In genomic region chr1:96723372-96723771, GRCh38 we compare ENCODE assay signal across 10 cellular contexts. TPM values are rescaled to one million over a fixed set of nuclear protein-coding genes. Genes with fewer than 3 reads are reported as not detected.
DNase-seq lines count a peak whose midpoint lies in the region; ATAC-seq, FAIRE-seq and TF ChIP-seq lines count a peak whose summit lies in the region.
"Had no signal": no experiment of that assay in that cellular context is flagged by ENCODE, and none has a peak within 500 bp of the region (broad histone marks: within the 10 kb centered on the region; RNA-seq: fewer than 3 reads in every experiment).

No MANE protein-coding gene starts in this region.

- POLR2A ChIA-PET in A549 (lab: Yijun Ruan, JAX) = no interaction called here
- POLR2A ChIA-PET in MCF 10A (lab: Yijun Ruan, JAX) = interaction anchor here (0.7 to 1.8 kb wide), 5 partner anchors 12 to 1197 kb away, joined by 3 to 8 read pairs (median 4); no protein-coding TSS in a partner anchor

- TF ChIP-seq POLR2A in A549 (IDR thresholded peaks at IDR 0.05; ENCODE audit: low read length) = no peak

- no peaks in the 10 kb centered on the region for H3K9me3 Mint-ChIP-seq in MCF 10A (ENCODE audit: unreplicated experiment)

- BruUV-seq in MCF 10A (replicated peaks; lab: Mats Ljungman, UMichigan) = no TSS peak

- ATAC-seq in A549 = no peak
- no peak for ATAC-seq in HG03432 (IDR thresholded peaks at IDR 0.05; ENCODE audit: unreplicated experiment)

- TF ChIP-seq CTCF in A549 (IDR thresholded peaks at IDR 0.05) (no peak), MCF 10A (IDR thresholded peaks at IDR 0.05; ENCODE audit: unreplicated experiment) (no peak)

- peak overlapping the region; percentile 95 for H3K4me2 ChIP-seq in A549

- H3K4me3 ChIP-seq in A549 = peak overlapping the region; percentile 98; the same call in 2 of the 3 replicates
- H3K4me3 ChIP-seq in HUES48 (ENCODE audit: low read depth, low read length) = peak overlapping the region; percentile 98
- peak overlapping the region; percentile 79 to 81 for H3K4me3 ChIP-seq in mucosa of rectum (ENCODE audit: low read length in 2 of 2)

- no peak for FAIRE-seq in A549 (lab: Jason Lieb, UNC)
- FAIRE-seq: endometrium had no signal

- CTCF ChIA-PET in A549 (lab: Yijun Ruan, JAX) (no interaction called here), MCF 10A (lab: Yijun Ruan, JAX) (interaction anchor here (0.6 kb wide), 1 partner anchor 32 kb away, joined by 3 read pairs; no protein-coding TSS in a partner anchor)

- DNase-seq in A549 (ENCODE audit: low read depth in 1 of 2, low spot score in 1 of 2) = no peak
- peak; percentile 2 for DNase-seq in MCF 10A (ENCODE audit: unreplicated experiment)
- no peak for DNase-seq in GM19238 (ENCODE audit: insufficient read length, low spot score)
- DNase-seq in NCI-H345 (lab: John Stamatoyannopoulos, UW) = no peak
- no peak for DNase-seq in NCI-H1092 treated with DMSO at 0.1 percent for 48 hours (lab: John Stamatoyannopoulos, UW)
- DNase-seq: NCI-H446 had no signal

- 87% methylated on average over 4 of the region's 4 CpGs for WGBS in A549 (ENCODE audit: missing lambda C conversion rate)

- peaks cover 49% of the 10 kb centered on the region for H3K36me3 ChIP-seq in HUES48 (ENCODE audit: control insufficient read depth, insufficient read depth, low read length)
- H3K36me3 ChIP-seq in mucosa of rectum (ENCODE audit: control insufficient read depth in 2 of 2, insufficient read depth in 2 of 2, low read length in 2 of 2) = peaks cover 0 to 3% of the 10 kb centered on the region in 2 donors

- intact Hi-C loops in MCF 10A (cut with micrococcal nuclease) = loop anchor here (2.0 to 5.0 kb wide), 2 partner anchors 163 to 361 kb away; no protein-coding TSS in a partner anchor

- H3K9ac ChIP-seq in HUES48 (ENCODE audit: low read depth, low read length) (peak overlapping the region; percentile 99; the same call in 1 of the 2 replicates), mucosa of rectum (ENCODE audit: low read depth in 1 of 2, low read length in 2 of 2) (no peak overlapping the region)

- H3K27me3 ChIP-seq in HUES48 (ENCODE audit: control insufficient read depth, insufficient read depth, low read length) (no peaks in the 10 kb centered on the region), mucosa of rectum (ENCODE audit: control insufficient read depth in 2 of 2, insufficient read depth in 2 of 2, low read length in 2 of 2) (no peaks in the 10 kb centered on the region)

- H3K27ac ChIP-seq in A549 = no peak overlapping the region
- no peak overlapping the region for H3K27ac ChIP-seq in HUES48 (ENCODE audit: low read depth, low read length)
- H3K27ac ChIP-seq in mucosa of rectum (ENCODE audit: low read depth in 2 of 2, low read length in 2 of 2) = no peak overlapping the region

- H3K9me3 ChIP-seq in A549 = no peaks in the 10 kb centered on the region
- H3K9me3 ChIP-seq in HUES48 (ENCODE audit: control insufficient read depth, insufficient read depth, low read length) = no peaks in the 10 kb centered on the region
- H3K9me3 ChIP-seq in mucosa of rectum (ENCODE audit: control insufficient read depth in 2 of 2, low read length in 2 of 2) = no peaks in the 10 kb centered on the region

- H3K27me3 Mint-ChIP-seq in MCF 10A (ENCODE audit: insufficient read depth, unreplicated experiment) = no peaks in the 10 kb centered on the region

- H3K4me3 Mint-ChIP-seq in MCF 10A (ENCODE audit: unreplicated experiment) = peak overlapping the region; percentile 89

- H3K4me1 ChIP-seq in A549 (peaks cover 6% of the 10 kb centered on the region; the same call in 2 of the 3 replicates), HUES48 (ENCODE audit: control insufficient read depth, insufficient read depth, low read length) (peaks cover 23% of the 10 kb centered on the region), mucosa of rectum (ENCODE audit: control insufficient read depth in 2 of 2, insufficient read depth in 2 of 2, low read length in 2 of 2) (peaks cover 4 to 10% of the 10 kb centered on the region in 2 donors)

- H3K4me1 Mint-ChIP-seq in MCF 10A (ENCODE audit: insufficient read depth, unreplicated experiment) = peaks cover 20% of the 10 kb centered on the region

- no peak for TF ChIP-seq EP300 in A549 (IDR thresholded peaks at IDR 0.05)

- H3K27ac Mint-ChIP-seq in MCF 10A (ENCODE audit: low read depth, unreplicated experiment) = peak overlapping the region; percentile 97

- H3K36me3 Mint-ChIP-seq in MCF 10A (ENCODE audit: insufficient read depth, unreplicated experiment) = peaks cover 45% of the 10 kb centered on the region

- TF ChIP-seq RAD21 in A549 (conservative IDR thresholded peaks at IDR 0.05 in 1 of 2, IDR thresholded peaks at IDR 0.05 in 1 of 2) = no peak

TF ChIP-seq in A549, 52 proteins besides CTCF, POLR2A, EP300 and RAD21 (continues in another document):
- no peak for TF ChIP-seq ZC3H11A (IDR thresholded peaks at IDR 0.05)
- no peak for TF ChIP-seq TP53 (CRISPR knock-in tag; IDR thresholded peaks at IDR 0.05)
- no peak for TF ChIP-seq ZSCAN20 (CRISPR knock-in tag; IDR thresholded peaks at IDR 0.05)
- no peak for TF ChIP-seq REST (IDR thresholded peaks at IDR 0.05)
- TF ChIP-seq HOXB13 (CRISPR knock-in tag; IDR thresholded peaks at IDR 0.05; ENCODE audit: low read depth) = no peak
- TF ChIP-seq SREBF2 (IDR thresholded peaks at IDR 0.05) = no peak
- no peak for TF ChIP-seq EHMT2 (IDR thresholded peaks at IDR 0.05; ENCODE audit: low read depth)
- TF ChIP-seq CBX2 (IDR thresholded peaks at IDR 0.05; ENCODE audit: borderline replicate concordance, low read depth) = no peak
- TF ChIP-seq KDM1A (IDR thresholded peaks at IDR 0.05; ENCODE audit: low read depth) = no peak
- no peak for TF ChIP-seq BCL3 (IDR thresholded peaks at IDR 0.05)
- no peak for TF ChIP-seq RCOR1 (IDR thresholded peaks at IDR 0.05; ENCODE audit: low read depth, low read length)
- TF ChIP-seq HMGXB4 (CRISPR knock-in tag; IDR thresholded peaks at IDR 0.05; ENCODE audit: borderline replicate concordance) = no peak
- TF ChIP-seq EHF (CRISPR knock-in tag; IDR thresholded peaks at IDR 0.05) = no peak

RNA-seq across cellular contexts. Expression of gene PTBP2, which starts 1.8 kb away (rescaled TPM):
- polyA plus RNA-seq in A549 (2011; rRNA removed) (18.3 and 20.2 TPM in 2 replicates), A549 (2017; fragmentation: RNase III; extraction: RNeasy Plus Mini Kit Qiagen cat#74134 plus additional on column Dnase treatment) (6.1 to 9.3 TPM (median 7.7 TPM) in 3 replicates)
- polyA plus RNA-seq in A549 (2012; cell fraction: cytosol; rRNA removed) = 3.5 and 4.7 TPM in 2 replicates
- polyA plus RNA-seq in A549 (2012; cell fraction: nucleus; rRNA removed) = 6.0 and 7.7 TPM in 2 replicates
- 16.4 and 17.7 TPM in 2 replicates for polyA minus RNA-seq in A549 (2011; rRNA and poly(A)+ RNA removed)
- 15.8 and 17.3 TPM in 2 replicates for total RNA-seq in MCF 10A (2022)
